In the genomic region with DNA sequence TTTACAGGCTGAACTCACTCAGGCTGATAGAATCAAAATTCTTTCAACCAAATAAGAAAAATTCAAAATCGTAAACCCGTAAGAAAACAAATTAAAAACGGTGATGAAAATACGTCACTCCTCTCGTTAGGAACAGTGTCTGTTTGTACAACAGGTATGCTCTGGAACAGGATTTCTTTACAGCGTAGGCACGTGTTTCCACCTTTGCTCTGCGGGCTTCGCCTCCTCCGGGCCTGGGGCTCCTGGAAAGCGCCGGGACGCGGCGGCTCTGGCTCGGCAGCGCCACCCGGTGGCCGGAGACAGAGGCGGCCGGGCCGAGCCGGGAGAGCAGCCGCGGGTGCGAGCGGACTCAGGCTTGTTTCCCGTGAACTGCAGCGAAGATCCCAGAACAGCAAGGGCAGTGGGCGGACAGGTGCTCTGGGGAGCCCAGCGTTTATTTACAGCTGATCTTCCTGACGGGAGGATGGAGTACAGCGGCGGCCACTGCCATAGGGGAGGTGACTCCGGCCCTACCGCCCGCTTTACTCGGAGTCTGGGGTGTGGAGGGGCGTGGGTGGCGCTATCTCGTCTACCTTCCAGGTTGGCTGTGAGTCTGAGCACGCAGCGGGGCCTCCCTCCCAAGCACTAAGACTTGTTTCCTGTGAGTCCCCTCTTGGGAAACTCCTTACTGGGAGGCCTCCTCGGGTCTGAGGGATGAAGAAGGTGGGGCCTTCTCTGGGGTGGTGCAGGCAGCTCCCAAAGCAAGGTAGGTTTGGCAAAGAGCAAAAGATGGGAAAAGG, we compare ENCODE assay signal across 1 cellular context.
TF ChIP-seq lines count a peak whose summit lies in the region.

No MANE protein-coding gene starts in this region.

TF ChIP-seq in HepG2, 621 proteins besides CTCF, POLR2A, EP300 and RAD21 (continued from another document and continues in another):
- TF ChIP-seq, protein P1, sequence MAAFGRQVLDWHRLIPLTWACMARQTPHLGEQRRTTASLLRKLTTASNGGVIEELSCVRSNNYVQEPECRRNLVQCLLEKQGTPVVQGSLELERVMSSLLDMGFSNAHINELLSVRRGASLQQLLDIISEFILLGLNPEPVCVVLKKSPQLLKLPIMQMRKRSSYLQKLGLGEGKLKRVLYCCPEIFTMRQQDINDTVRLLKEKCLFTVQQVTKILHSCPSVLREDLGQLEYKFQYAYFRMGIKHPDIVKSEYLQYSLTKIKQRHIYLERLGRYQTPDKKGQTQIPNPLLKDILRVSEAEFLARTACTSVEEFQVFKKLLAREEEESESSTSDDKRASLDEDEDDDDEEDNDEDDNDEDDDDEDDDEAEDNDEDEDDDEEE (CRISPR knock-in tag; IDR thresholded peaks at IDR 0.05) = peak; percentile 40; the same call in 1 of the 2 replicates
- TF ChIP-seq RARG (CRISPR knock-in tag; IDR thresholded peaks at IDR 0.05; ENCODE audit: low read depth) = no peak
- no peak for TF ChIP-seq PRMT3 (CRISPR knock-in tag; IDR thresholded peaks at IDR 0.05; ENCODE audit: borderline replicate concordance, low read depth)
- peak; percentile 87; the same call in 1 of the 2 replicates for TF ChIP-seq MEIS2 (CRISPR knock-in tag; IDR thresholded peaks at IDR 0.05)
- no peak for TF ChIP-seq ZFX (CRISPR knock-in tag; IDR thresholded peaks at IDR 0.05; ENCODE audit: low read depth)
- no peak for TF ChIP-seq HDAC6 (IDR thresholded peaks at IDR 0.05; ENCODE audit: low read depth, low read length)
- TF ChIP-seq HOXA3 (CRISPR knock-in tag; IDR thresholded peaks at IDR 0.05) = peak; percentile 75
- TF ChIP-seq ZBTB1 (CRISPR knock-in tag; IDR thresholded peaks at IDR 0.05; ENCODE audit: borderline replicate concordance) = no peak
- peak; percentile 88 for TF ChIP-seq ZNF232 (CRISPR knock-in tag; IDR thresholded peaks at IDR 0.05; ENCODE audit: borderline replicate concordance)
- TF ChIP-seq PHF5A (CRISPR knock-in tag; IDR thresholded peaks at IDR 0.05; ENCODE audit: low read depth, unreplicated experiment) = no peak
- TF ChIP-seq SMARCC2 (IDR thresholded peaks at IDR 0.05) = no peak
- peak; percentile 54 for TF ChIP-seq SPEN (CRISPR knock-in tag; IDR thresholded peaks at IDR 0.05; ENCODE audit: low read depth)
- TF ChIP-seq, protein P2, sequence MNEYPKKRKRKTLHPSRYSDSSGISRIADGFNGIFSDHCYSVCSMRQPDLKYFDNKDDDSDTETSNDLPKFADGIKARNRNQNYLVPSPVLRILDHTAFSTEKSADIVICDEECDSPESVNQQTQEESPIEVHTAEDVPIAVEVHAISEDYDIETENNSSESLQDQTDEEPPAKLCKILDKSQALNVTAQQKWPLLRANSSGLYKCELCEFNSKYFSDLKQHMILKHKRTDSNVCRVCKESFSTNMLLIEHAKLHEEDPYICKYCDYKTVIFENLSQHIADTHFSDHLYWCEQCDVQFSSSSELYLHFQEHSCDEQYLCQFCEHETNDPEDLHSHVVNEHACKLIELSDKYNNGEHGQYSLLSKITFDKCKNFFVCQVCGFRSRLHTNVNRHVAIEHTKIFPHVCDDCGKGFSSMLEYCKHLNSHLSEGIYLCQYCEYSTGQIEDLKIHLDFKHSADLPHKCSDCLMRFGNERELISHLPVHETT (CRISPR knock-in tag; conservative IDR thresholded peaks at IDR 0.05) = no peak
- TF ChIP-seq BRCA1 (CRISPR knock-in tag; IDR thresholded peaks at IDR 0.05) = 0 out of 2 replicates have a peak, but pooled peaks have one; percentile 49
- TF ChIP-seq, protein P3, sequence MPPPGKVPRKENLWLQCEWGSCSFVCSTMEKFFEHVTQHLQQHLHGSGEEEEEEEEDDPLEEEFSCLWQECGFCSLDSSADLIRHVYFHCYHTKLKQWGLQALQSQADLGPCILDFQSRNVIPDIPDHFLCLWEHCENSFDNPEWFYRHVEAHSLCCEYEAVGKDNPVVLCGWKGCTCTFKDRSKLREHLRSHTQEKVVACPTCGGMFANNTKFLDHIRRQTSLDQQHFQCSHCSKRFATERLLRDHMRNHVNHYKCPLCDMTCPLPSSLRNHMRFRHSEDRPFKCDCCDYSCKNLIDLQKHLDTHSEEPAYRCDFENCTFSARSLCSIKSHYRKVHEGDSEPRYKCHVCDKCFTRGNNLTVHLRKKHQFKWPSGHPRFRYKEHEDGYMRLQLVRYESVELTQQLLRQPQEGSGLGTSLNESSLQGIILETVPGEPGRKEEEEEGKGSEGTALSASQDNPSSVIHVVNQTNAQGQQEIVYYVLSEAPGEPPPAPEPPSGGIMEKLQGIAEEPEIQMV (CRISPR knock-in tag; IDR thresholded peaks at IDR 0.05; ENCODE audit: low read depth) = no peak
- TF ChIP-seq, protein P4, sequence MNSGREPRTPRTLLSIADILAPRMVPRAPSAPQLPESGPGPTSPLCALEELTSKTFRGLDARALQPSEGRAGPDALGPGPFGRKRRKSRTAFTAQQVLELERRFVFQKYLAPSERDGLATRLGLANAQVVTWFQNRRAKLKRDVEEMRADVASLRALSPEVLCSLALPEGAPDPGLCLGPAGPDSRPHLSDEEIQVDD (CRISPR knock-in tag; IDR thresholded peaks at IDR 0.05; ENCODE audit: borderline replicate concordance) = no peak
- TF ChIP-seq TMF1 (CRISPR knock-in tag; IDR thresholded peaks at IDR 0.05; ENCODE audit: low read depth) = peak; percentile 90
- TF ChIP-seq FOXC1 (CRISPR knock-in tag; IDR thresholded peaks at IDR 0.05; ENCODE audit: borderline replicate concordance) = peak; percentile 60
- TF ChIP-seq ZNF33B (CRISPR knock-in tag; IDR thresholded peaks at IDR 0.05) = no peak
- no peak for TF ChIP-seq KDM5B (CRISPR knock-in tag; IDR thresholded peaks at IDR 0.05; ENCODE audit: borderline replicate concordance)
- TF ChIP-seq RELA (CRISPR knock-in tag; IDR thresholded peaks at IDR 0.05) = no peak
- no peak for TF ChIP-seq NR2F2 (IDR thresholded peaks at IDR 0.05; ENCODE audit: borderline replicate concordance, low read depth)
- no peak for TF ChIP-seq FOXA1 (IDR thresholded peaks at IDR 0.05)
- TF ChIP-seq FOXA1 (CRISPR knock-in tag; IDR thresholded peaks at IDR 0.05) = no peak
- TF ChIP-seq, protein P5, sequence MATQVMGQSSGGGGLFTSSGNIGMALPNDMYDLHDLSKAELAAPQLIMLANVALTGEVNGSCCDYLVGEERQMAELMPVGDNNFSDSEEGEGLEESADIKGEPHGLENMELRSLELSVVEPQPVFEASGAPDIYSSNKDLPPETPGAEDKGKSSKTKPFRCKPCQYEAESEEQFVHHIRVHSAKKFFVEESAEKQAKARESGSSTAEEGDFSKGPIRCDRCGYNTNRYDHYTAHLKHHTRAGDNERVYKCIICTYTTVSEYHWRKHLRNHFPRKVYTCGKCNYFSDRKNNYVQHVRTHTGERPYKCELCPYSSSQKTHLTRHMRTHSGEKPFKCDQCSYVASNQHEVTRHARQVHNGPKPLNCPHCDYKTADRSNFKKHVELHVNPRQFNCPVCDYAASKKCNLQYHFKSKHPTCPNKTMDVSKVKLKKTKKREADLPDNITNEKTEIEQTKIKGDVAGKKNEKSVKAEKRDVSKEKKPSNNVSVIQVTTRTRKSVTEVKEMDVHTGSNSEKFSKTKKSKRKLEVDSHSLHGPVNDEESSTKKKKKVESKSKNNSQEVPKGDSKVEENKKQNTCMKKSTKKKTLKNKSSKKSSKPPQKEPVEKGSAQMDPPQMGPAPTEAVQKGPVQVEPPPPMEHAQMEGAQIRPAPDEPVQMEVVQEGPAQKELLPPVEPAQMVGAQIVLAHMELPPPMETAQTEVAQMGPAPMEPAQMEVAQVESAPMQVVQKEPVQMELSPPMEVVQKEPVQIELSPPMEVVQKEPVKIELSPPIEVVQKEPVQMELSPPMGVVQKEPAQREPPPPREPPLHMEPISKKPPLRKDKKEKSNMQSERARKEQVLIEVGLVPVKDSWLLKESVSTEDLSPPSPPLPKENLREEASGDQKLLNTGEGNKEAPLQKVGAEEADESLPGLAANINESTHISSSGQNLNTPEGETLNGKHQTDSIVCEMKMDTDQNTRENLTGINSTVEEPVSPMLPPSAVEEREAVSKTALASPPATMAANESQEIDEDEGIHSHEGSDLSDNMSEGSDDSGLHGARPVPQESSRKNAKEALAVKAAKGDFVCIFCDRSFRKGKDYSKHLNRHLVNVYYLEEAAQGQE (IDR thresholded peaks at IDR 0.05; ENCODE audit: borderline replicate concordance in 1 of 2, low read depth in 1 of 2, low read length in 2 of 2) = no peak
- TF ChIP-seq ZNF724P (CRISPR knock-in tag; IDR thresholded peaks at IDR 0.05; ENCODE audit: borderline replicate concordance) = no peak; the same call in 1 of the 2 replicates
- no peak for TF ChIP-seq ARID2 (CRISPR knock-in tag; IDR thresholded peaks at IDR 0.05; ENCODE audit: borderline replicate concordance)
- TF ChIP-seq KLF6 (CRISPR knock-in tag; IDR thresholded peaks at IDR 0.05) = no peak
- no peak for TF ChIP-seq ZNF670 (CRISPR knock-in tag; IDR thresholded peaks at IDR 0.05; ENCODE audit: borderline replicate concordance)
- TF ChIP-seq, protein P6, sequence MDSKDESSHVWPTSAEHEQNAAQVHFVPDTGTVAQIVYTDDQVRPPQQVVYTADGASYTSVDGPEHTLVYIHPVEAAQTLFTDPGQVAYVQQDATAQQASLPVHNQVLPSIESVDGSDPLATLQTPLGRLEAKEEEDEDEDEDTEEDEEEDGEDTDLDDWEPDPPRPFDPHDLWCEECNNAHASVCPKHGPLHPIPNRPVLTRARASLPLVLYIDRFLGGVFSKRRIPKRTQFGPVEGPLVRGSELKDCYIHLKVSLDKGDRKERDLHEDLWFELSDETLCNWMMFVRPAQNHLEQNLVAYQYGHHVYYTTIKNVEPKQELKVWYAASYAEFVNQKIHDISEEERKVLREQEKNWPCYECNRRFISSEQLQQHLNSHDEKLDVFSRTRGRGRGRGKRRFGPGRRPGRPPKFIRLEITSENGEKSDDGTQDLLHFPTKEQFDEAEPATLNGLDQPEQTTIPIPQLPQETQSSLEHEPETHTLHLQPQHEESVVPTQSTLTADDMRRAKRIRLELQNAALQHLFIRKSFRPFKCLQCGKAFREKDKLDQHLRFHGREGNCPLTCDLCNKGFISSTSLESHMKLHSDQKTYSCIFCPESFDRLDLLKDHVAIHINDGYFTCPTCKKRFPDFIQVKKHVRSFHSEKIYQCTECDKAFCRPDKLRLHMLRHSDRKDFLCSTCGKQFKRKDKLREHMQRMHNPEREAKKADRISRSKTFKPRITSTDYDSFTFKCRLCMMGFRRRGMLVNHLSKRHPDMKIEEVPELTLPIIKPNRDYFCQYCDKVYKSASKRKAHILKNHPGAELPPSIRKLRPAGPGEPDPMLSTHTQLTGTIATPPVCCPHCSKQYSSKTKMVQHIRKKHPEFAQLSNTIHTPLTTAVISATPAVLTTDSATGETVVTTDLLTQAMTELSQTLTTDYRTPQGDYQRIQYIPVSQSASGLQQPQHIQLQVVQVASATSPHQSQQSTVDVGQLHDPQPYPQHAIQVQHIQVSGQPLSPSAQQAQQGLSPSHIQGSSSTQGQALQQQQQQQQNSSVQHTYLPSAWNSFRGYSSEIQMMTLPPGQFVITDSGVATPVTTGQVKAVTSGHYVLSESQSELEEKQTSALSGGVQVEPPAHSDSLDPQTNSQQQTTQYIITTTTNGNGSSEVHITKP (CRISPR knock-in tag; IDR thresholded peaks at IDR 0.05; ENCODE audit: low read depth) = no peak
- TF ChIP-seq, protein P7, sequence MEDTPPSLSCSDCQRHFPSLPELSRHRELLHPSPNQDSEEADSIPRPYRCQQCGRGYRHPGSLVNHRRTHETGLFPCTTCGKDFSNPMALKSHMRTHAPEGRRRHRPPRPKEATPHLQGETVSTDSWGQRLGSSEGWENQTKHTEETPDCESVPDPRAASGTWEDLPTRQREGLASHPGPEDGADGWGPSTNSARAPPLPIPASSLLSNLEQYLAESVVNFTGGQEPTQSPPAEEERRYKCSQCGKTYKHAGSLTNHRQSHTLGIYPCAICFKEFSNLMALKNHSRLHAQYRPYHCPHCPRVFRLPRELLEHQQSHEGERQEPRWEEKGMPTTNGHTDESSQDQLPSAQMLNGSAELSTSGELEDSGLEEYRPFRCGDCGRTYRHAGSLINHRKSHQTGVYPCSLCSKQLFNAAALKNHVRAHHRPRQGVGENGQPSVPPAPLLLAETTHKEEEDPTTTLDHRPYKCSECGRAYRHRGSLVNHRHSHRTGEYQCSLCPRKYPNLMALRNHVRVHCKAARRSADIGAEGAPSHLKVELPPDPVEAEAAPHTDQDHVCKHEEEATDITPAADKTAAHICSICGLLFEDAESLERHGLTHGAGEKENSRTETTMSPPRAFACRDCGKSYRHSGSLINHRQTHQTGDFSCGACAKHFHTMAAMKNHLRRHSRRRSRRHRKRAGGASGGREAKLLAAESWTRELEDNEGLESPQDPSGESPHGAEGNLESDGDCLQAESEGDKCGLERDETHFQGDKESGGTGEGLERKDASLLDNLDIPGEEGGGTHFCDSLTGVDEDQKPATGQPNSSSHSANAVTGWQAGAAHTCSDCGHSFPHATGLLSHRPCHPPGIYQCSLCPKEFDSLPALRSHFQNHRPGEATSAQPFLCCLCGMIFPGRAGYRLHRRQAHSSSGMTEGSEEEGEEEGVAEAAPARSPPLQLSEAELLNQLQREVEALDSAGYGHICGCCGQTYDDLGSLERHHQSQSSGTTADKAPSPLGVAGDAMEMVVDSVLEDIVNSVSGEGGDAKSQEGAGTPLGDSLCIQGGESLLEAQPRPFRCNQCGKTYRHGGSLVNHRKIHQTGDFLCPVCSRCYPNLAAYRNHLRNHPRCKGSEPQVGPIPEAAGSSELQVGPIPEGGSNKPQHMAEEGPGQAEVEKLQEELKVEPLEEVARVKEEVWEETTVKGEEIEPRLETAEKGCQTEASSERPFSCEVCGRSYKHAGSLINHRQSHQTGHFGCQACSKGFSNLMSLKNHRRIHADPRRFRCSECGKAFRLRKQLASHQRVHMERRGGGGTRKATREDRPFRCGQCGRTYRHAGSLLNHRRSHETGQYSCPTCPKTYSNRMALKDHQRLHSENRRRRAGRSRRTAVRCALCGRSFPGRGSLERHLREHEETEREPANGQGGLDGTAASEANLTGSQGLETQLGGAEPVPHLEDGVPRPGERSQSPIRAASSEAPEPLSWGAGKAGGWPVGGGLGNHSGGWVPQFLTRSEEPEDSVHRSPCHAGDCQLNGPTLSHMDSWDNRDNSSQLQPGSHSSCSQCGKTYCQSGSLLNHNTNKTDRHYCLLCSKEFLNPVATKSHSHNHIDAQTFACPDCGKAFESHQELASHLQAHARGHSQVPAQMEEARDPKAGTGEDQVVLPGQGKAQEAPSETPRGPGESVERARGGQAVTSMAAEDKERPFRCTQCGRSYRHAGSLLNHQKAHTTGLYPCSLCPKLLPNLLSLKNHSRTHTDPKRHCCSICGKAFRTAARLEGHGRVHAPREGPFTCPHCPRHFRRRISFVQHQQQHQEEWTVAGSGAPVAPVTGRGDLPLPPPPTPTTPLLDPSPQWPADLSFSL (CRISPR knock-in tag; IDR thresholded peaks at IDR 0.05) = no peak
- TF ChIP-seq, protein P8, sequence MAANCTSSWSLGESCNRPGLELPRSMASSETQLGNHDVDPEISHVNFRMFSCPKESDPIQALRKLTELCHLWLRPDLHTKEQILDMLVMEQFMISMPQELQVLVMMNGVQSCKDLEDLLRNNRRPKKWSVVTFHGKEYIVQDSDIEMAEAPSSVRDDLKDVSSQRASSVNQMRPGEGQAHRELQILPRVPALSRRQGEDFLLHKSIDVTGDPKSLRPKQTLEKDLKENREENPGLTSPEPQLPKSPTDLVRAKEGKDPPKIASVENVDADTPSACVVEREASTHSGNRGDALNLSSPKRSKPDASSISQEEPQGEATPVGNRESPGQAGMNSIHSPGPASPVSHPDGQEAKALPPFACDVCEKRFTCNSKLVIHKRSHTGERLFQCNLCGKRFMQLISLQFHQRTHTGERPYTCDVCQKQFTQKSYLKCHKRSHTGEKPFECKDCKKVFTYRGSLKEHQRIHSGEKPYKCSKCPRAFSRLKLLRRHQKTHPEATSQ (CRISPR knock-in tag; IDR thresholded peaks at IDR 0.05; ENCODE audit: borderline replicate concordance) = 0 out of 2 replicates have a peak, but pooled peaks have one; percentile 60
- TF ChIP-seq, protein P9, sequence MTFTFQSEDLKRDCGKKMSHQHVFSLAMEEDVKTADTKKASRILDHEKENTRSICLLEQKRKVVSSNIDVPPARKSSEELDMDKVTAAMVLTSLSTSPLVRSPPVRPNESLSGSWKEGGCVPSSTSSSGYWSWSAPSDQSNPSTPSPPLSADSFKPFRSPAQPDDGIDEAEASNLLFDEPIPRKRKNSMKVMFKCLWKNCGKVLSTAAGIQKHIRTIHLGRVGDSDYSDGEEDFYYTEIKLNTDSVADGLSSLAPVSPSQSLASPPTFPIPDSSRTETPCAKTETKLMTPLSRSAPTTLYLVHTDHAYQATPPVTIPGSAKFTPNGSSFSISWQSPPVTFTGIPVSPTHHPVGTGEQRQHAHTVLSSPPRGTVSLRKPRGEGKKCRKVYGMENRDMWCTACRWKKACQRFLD (CRISPR knock-in tag; IDR thresholded peaks at IDR 0.05; ENCODE audit: borderline replicate concordance) = no peak
